ENCODE assay signal across 9 cellular contexts in the genomic region with DNA sequence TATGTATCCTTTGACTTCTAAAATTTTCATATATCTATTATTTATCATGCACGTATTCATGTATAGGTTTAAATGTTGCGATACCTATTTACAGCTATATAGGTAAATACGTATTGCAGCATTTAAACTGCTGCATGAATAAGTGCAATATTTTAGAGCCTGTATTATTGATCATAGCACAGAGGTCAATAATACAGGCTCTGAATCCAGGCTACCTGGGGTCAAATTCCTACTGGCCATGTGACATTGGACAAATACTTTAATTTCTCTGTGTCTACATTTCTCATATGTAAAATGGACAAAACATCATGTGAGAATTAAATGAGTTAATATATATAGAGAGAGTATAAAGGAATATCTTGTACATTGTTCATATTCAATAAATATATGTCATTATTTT.
"Had no signal": no experiment of that assay in that cellular context is flagged by ENCODE, and none has a peak within 500 bp of the region (broad histone marks: within the 10 kb centered on the region; RNA-seq: fewer than 3 reads in every experiment).

No MANE protein-coding gene starts in this region.

- H3K9ac ChIP-seq: GM23248 had no signal

- H3K4me1 ChIP-seq: HAP-1 had no signal

- H3K36me3 ChIP-seq: HAP-1 had no signal

- DNase-seq: GM23248, GOT3, H7, HFFc6, IMR-90 had no signal

- H2AFZ ChIP-seq: GM23248 had no signal

- FAIRE-seq: K562 had no signal

- ATAC-seq: HCT116, K562 had no signal

- H3K4me3 ChIP-seq: GM23248, HAP-1, K562 had no signal

- H3K9me3 ChIP-seq: HAP-1 had no signal

- H3K27ac ChIP-seq: GM23248, HL-60 had no signal
